23 cellular contexts compared by ENCODE assay signal in the genomic region with DNA sequence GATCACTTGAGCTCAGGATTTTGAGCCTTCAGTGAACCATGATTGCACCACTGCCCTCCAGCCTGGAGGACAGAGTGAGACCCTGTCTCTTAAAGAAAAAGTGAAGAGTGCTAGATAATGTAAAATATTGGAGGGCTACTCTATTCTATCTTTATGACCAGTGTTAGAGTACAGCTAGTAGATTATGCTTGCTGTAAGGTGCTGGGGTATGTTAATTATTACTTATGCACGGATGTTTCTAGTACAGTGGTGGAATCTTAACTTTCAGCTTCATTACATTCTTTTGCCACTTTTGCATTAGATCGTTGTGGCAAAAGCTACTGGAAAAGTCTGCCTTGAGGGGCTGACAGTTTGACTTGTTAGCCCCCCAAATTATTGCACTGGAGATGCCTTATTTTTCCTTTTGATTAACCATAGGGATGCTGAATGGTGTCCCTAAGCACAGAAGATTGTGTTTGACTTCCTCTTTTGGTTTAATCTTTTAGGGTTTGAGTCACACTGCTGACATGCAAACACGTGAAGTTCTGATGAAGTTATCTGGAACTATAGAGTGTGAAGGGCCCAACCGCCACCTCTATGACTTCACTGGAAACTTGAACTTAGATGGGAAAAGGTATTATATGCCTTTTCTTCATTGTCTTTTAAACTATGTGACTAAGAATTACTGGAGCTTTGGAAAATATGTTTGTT.
A peak's percentile ranks its signal among the peaks of the same experiment; 100 is the strongest.
DNase-seq lines count a peak whose midpoint lies in the region; ATAC-seq and TF ChIP-seq lines count a peak whose summit lies in the region.
"Had no signal": no experiment of that assay in that cellular context is flagged by ENCODE, and none has a peak within 500 bp of the region (broad histone marks: within the 10 kb centered on the region; RNA-seq: fewer than 3 reads in every experiment).

No MANE protein-coding gene starts in this region.

- DNase-seq in ACHN (peak; percentile 2), OCI-M1 (lab: John Stamatoyannopoulos, UW) (peak; percentile 47), AG08396 (ENCODE audit: low spot score) (no peak), GM10266 (ENCODE audit: extremely low spot score) (no peak), GDM1 (lab: John Stamatoyannopoulos, UW) (no peak)
- DNase-seq: activated CD4-positive, alpha-beta T cell treated with anti-CD3 and anti-CD28 coated beads for 48 hours; activated naive CD8-positive, alpha-beta T cell treated with anti-CD3 and anti-CD28 coated beads for 36 hours; Calu3; cerebellar nuclear complex; foreskin melanocyte; GOT3; kidney glomerular epithelial cell; NCI-H1436 treated with DMSO at 0.1 percent for 48 hours; NCI-H2171; nucleus accumbens; PC-9; SIG-M5; spleen; stimulated activated CD4-positive, alpha-beta T cell treated with anti-CD3 and anti-CD28 coated beads, Interleukin-4, amount 100 ng/mL, for 4 hours; T-cell had no signal

- ATAC-seq in GM19023 (IDR thresholded peaks at IDR 0.05; ENCODE audit: unreplicated experiment) (peak; percentile 74), HG03060 (IDR thresholded peaks at IDR 0.05; ENCODE audit: low read depth, unreplicated experiment) (peak; percentile 76), GM21576 (IDR thresholded peaks at IDR 0.05; ENCODE audit: unreplicated experiment) (no peak)
- ATAC-seq: T-cell had no signal

- in situ Hi-C loops in ACHN (cut with HindIII; ENCODE audit: low pct_ligation_motif_present, low pct_unique_long_range_greater_than_20kb, low sequenced_read_pairs): no loop called here

- TF ChIP-seq CTCF in GM10266 (IDR thresholded peaks at IDR 0.05; ENCODE audit: control insufficient read depth, insufficient read depth, low read depth, missing control alignments): no peak

Comparison
In these comparisons a context has a peak if more than half of its experiments do, and no peak if none do; other contexts are left out.
1. DNase-seq: peak in ACHN (single experiment) and OCI-M1 (single experiment); none in AG08396 (single experiment), GM10266 (single experiment) and GDM1 (single experiment).